In genomic region chr1:157302199-157302497, GRCh38 we compare ENCODE assay signal across 1 cellular context.
TF ChIP-seq lines count a peak whose summit lies in the region.

No MANE protein-coding gene starts in this region.

TF ChIP-seq in K562, 482 proteins besides CTCF, POLR2A, EP300 and RAD21 (continued from another document):
- no peak for TF ChIP-seq ATF2 (CRISPR knock-in tag; IDR thresholded peaks at IDR 0.05)
